8 cellular contexts compared by ENCODE assay signal in the genomic region with DNA sequence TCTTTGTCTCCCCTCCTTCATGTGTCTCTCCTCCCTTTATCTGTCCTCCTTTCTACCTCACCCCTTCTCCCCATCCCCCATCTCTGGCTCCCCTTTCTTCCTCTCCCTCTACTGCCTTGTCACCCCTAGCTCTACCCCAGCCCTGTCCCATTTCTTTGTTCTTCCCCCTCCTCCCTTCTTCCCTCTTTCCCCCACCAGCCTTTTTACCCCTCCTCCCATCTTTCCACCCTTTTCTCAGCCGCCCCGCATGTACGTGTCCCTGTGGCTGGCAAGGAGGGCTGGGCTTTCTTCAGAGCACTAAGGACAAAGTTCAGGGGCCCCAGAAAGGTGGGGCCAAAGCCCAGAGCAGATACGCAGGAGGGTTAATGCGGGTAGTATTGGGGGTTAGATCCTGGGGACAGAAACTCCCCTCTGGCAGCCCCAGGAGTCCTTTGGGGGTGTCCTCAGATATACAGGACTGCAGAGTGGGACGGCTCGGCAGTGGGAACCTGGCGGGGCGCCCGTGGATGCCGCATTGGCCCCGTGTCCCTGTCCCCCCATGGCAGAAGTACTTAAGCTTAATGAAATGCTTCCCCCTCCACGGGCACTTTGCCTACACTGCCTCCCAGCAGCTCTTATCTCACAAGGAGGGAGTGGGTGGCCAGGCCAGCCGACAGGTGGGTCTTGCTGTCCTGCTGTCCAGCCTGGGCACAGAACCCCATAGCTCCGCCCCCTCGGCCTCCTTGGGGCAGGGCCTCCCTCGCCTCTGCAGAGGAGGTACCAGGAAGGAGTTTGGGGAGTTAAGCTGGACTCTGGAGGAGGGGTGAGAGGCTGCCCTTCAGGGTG. TPM values are rescaled to one million over a fixed set of nuclear protein-coding genes. Genes with fewer than 3 reads are reported as not detected.
DNase-seq lines count a peak whose midpoint lies in the region; ATAC-seq and TF ChIP-seq lines count a peak whose summit lies in the region.

No MANE protein-coding gene starts in this region.

- H3K27me3 Mint-ChIP-seq in activated T-cell treated with anti-CD3 and anti-CD28 coated beads, Interleukin-2, amount 50 U/mL, for 24 hours, result no peaks in the 10 kb centered on the region
- H3K27me3 Mint-ChIP-seq in chondrocyte (ENCODE audit: low read depth) (no peaks in the 10 kb centered on the region), type B pancreatic cell (no peaks in the 10 kb centered on the region)

- peaks cover 4% of the 10 kb centered on the region for H3K36me3 Mint-ChIP-seq in activated T-cell treated with anti-CD3 and anti-CD28 coated beads, Interleukin-2, amount 50 U/mL, for 24 hours (ENCODE audit: low read depth)
- no peaks in the 10 kb centered on the region for H3K36me3 Mint-ChIP-seq in chondrocyte (ENCODE audit: low read depth)
- no peaks in the 10 kb centered on the region for H3K36me3 Mint-ChIP-seq in type B pancreatic cell

- H3K27ac ChIP-seq in muscle layer of colon (ENCODE audit: low read depth, low read length), result peak overlapping the region; percentile 96

- peak; percentile 43 for DNase-seq in activated T-cell treated with anti-CD3 and anti-CD28 coated beads, Interleukin-2, amount 50 U/mL, for 24 hours
- DNase-seq in activated T-cell treated with anti-CD3 and anti-CD28 coated beads for 4 hours (no peak), chondrocyte (ENCODE audit: low spot score) (no peak), type B pancreatic cell (ENCODE audit: extremely low spot score, unreplicated experiment) (no peak), T1000 (lab: John Stamatoyannopoulos, UW) (no peak)

- H3K36me3 ChIP-seq in muscle layer of colon (ENCODE audit: insufficient read depth, low read length), result peaks cover 12% of the 10 kb centered on the region

- no peaks in the 10 kb centered on the region for H3K27me3 ChIP-seq in muscle layer of colon (ENCODE audit: control insufficient read depth in 1 of 2, insufficient read depth in 2 of 2, low read length in 2 of 2)

- TF ChIP-seq CTCF in chondrocyte (IDR thresholded peaks at IDR 0.05) (no peak), type B pancreatic cell (conservative IDR thresholded peaks at IDR 0.05) (no peak)

- H3K9me3 ChIP-seq in muscle layer of colon (ENCODE audit: low read length), result no peaks in the 10 kb centered on the region

- peaks cover 96% of the 10 kb centered on the region for H3K4me1 ChIP-seq in muscle layer of colon (ENCODE audit: insufficient read depth, low read length)

- H3K4me1 Mint-ChIP-seq in activated T-cell treated with anti-CD3 and anti-CD28 coated beads, Interleukin-2, amount 50 U/mL, for 24 hours (ENCODE audit: low read depth), result peaks cover 81% of the 10 kb centered on the region
- H3K4me1 Mint-ChIP-seq in chondrocyte (ENCODE audit: low read depth) (peaks cover 94% of the 10 kb centered on the region), type B pancreatic cell (ENCODE audit: unreplicated experiment) (peaks cover 60% of the 10 kb centered on the region)

- no peaks in the 10 kb centered on the region for H3K9me3 Mint-ChIP-seq in activated T-cell treated with anti-CD3 and anti-CD28 coated beads, Interleukin-2, amount 50 U/mL, for 24 hours
- H3K9me3 Mint-ChIP-seq in chondrocyte (ENCODE audit: low read depth) (no peaks in the 10 kb centered on the region), type B pancreatic cell (no peaks in the 10 kb centered on the region)

- peak overlapping the region; percentile 74 for H3K27ac Mint-ChIP-seq in activated T-cell treated with anti-CD3 and anti-CD28 coated beads, Interleukin-2, amount 50 U/mL, for 24 hours
- H3K27ac Mint-ChIP-seq in chondrocyte (ENCODE audit: unreplicated experiment), result peak overlapping the region; percentile 68
- peak overlapping the region; percentile 21 for H3K27ac Mint-ChIP-seq in type B pancreatic cell

- ATAC-seq in GM18511 (IDR thresholded peaks at IDR 0.05; ENCODE audit: unreplicated experiment) (no peak), HG02870 (IDR thresholded peaks at IDR 0.05; ENCODE audit: unreplicated experiment) (no peak)

- peak overlapping the region; percentile 1 to 52 for H3K4me3 ChIP-seq in muscle layer of colon (ENCODE audit: low read depth in 1 of 2, low read length in 2 of 2)

- H3K4me3 Mint-ChIP-seq in activated T-cell treated with anti-CD3 and anti-CD28 coated beads, Interleukin-2, amount 50 U/mL, for 24 hours, result no peak overlapping the region
- H3K4me3 Mint-ChIP-seq in chondrocyte (ENCODE audit: unreplicated experiment), result peak overlapping the region; percentile 6
- peak overlapping the region; percentile 51 for H3K4me3 Mint-ChIP-seq in type B pancreatic cell

- H3K9ac ChIP-seq in muscle layer of colon (ENCODE audit: low read length), result peak overlapping the region; percentile 28

RNA-seq across cellular contexts. Expression of a gene that starts 8.3 kb away (rescaled TPM):
- total RNA-seq in chondrocyte (31.9 to 46.6 TPM (median 34.7 TPM) in 3 replicates), type B pancreatic cell (ENCODE audit: low replicate concordance) (18.3 and 37.0 TPM in 2 replicates)

RNA-seq across cellular contexts. Expression of a gene that starts 16.9 kb away (rescaled TPM):
- 54.4 to 94.3 TPM (median 57.7 TPM) in 3 replicates for total RNA-seq in chondrocyte
- 93.2 and 123 TPM in 2 replicates for total RNA-seq in type B pancreatic cell (ENCODE audit: low replicate concordance)

RNA-seq across cellular contexts. Expression of a gene that starts 29.3 kb away (rescaled TPM):
- total RNA-seq in chondrocyte (5.9 to 7.9 TPM (median 6.6 TPM) in 3 replicates), type B pancreatic cell (ENCODE audit: low replicate concordance) (5.7 and 9.5 TPM in 2 replicates)

RNA-seq across cellular contexts. Expression of a gene that starts 50.7 kb away (rescaled TPM):
- total RNA-seq in chondrocyte (86.8 to 103 TPM (median 96.2 TPM) in 3 replicates), type B pancreatic cell (ENCODE audit: low replicate concordance) (86.3 and 128 TPM in 2 replicates)

RNA-seq across cellular contexts. Expression of a gene that starts 55.9 kb away (rescaled TPM):
- total RNA-seq in chondrocyte (not detected in 3 replicates), type B pancreatic cell (ENCODE audit: low replicate concordance) (not detected in 2 replicates)

Comparison
In these comparisons a context has a peak if more than half of its experiments do, and no peak if none do; other contexts are left out.
1. H3K27ac Mint-ChIP-seq: peak in every context shown above with its lines; median percentile 74 in activated T-cell treated with anti-CD3 and anti-CD28 coated beads, Interleukin-2, amount 50 U/mL, for 24 hours; 68 in chondrocyte; 21 in type B pancreatic cell.